8 cellular contexts compared by ENCODE assay signal in genomic region chr9:17531642-17532254, GRCh38. TPM values are rescaled to one million over a fixed set of nuclear protein-coding genes. Genes with fewer than 3 reads are reported as not detected.
DNase-seq lines count a peak whose midpoint lies in the region; ATAC-seq, FAIRE-seq and TF ChIP-seq lines count a peak whose summit lies in the region.

No MANE protein-coding gene starts in this region.

- no peaks in the 10 kb centered on the region for H3K9me3 Mint-ChIP-seq in WTC11
- no peaks in the 10 kb centered on the region for H3K9me3 Mint-ChIP-seq in stimulated activated naive B cell treated with anti-CD40 and anti-IgM and Interleukin-4, amounts not matched to agents 10 μg/mL and 1 μg/mL and 100 μg/mL, for 72 hours

- H3K4me1 ChIP-seq in A549: no peaks in the 10 kb centered on the region
- no peaks in the 10 kb centered on the region for H3K4me1 ChIP-seq in MM.1S (ENCODE audit: low read length)
- H3K4me1 ChIP-seq in right atrium auricular region: no peaks in the 10 kb centered on the region

- no peak for FAIRE-seq in A549 (lab: Jason Lieb, UNC)

- no peaks in the 10 kb centered on the region for H3K9me2 ChIP-seq in MM.1S (replicated peaks; ENCODE audit: insufficient read depth, low read length)

- 33% methylated on average over 10 of the region's 10 CpGs for WGBS in A549 (ENCODE audit: missing lambda C conversion rate)

- TF ChIP-seq POLR2A in A549 (IDR thresholded peaks at IDR 0.05; ENCODE audit: low read length): no peak

- H3K4me3 ChIP-seq in A549: no peak overlapping the region
- H3K4me3 ChIP-seq in MM.1S (ENCODE audit: low read length): no peak overlapping the region
- no peak overlapping the region for H3K4me3 ChIP-seq in right atrium auricular region

- H3K4me1 Mint-ChIP-seq in WTC11: peaks cover 7% of the 10 kb centered on the region
- H3K4me1 Mint-ChIP-seq in stimulated activated naive B cell treated with anti-CD40 and anti-IgM and Interleukin-4, amounts not matched to agents 10 μg/mL and 1 μg/mL and 100 μg/mL, for 72 hours: peaks cover 0 to 2% of the 10 kb centered on the region in 2 donors

- H3K4me2 ChIP-seq in A549 (peak overlapping the region; percentile 45; the same call in 2 of the 3 replicates), MM.1S (ENCODE audit: low read depth, low read length) (peak overlapping the region; percentile 47)

- H3K9ac ChIP-seq in MM.1S (ENCODE audit: low read length): no peak overlapping the region

- H3K27me3 ChIP-seq in MM.1S (replicated peaks; ENCODE audit: insufficient read depth, low read length) (no peaks in the 10 kb centered on the region), right atrium auricular region (no peaks in the 10 kb centered on the region)

- TF ChIP-seq CTCF in A549 (IDR thresholded peaks at IDR 0.05): peak; percentile 76
- peak; percentile 39 for TF ChIP-seq CTCF in MM.1S (IDR thresholded peaks at IDR 0.05; ENCODE audit: low read length)
- TF ChIP-seq CTCF in WTC11 (IDR thresholded peaks at IDR 0.05): peak; percentile 78
- TF ChIP-seq CTCF in right atrium auricular region (IDR thresholded peaks at IDR 0.05): peak; percentile 60 to 75

- no peaks in the 10 kb centered on the region for H3F3A ChIP-seq in MM.1S (ENCODE audit: insufficient read depth, low read length)

- H3K79me2 ChIP-seq in MM.1S (ENCODE audit: low read length): no peaks in the 10 kb centered on the region

- H3K9me3 ChIP-seq in A549: no peaks in the 10 kb centered on the region
- no peaks in the 10 kb centered on the region for H3K9me3 ChIP-seq in MM.1S (replicated peaks; ENCODE audit: insufficient read depth, low read length)
- H3K9me3 ChIP-seq in right atrium auricular region: no peaks in the 10 kb centered on the region

- H3K36me3 ChIP-seq in MM.1S (replicated peaks; ENCODE audit: insufficient read depth, low read length): no peaks in the 10 kb centered on the region
- no peaks in the 10 kb centered on the region for H3K36me3 ChIP-seq in right atrium auricular region

- CTCF ChIA-PET in A549 (lab: Yijun Ruan, JAX) (interaction anchor here (0.9 to 1.6 kb wide), 10 partner anchors 11 to 1501 kb away, joined by 3 to 6 read pairs (median 3); partner anchors contain the start of gene SAXO1), WTC11 (lab: Charles Lee) (interaction anchor here (0.7 to 2.4 kb wide), 6 partner anchors 11 to 280 kb away, joined by 3 to 11 read pairs (median 6); no protein-coding TSS in a partner anchor)

- no peak overlapping the region for H3K4me3 Mint-ChIP-seq in WTC11
- H3K4me3 Mint-ChIP-seq in stimulated activated naive B cell treated with anti-CD40 and anti-IgM and Interleukin-4, amounts not matched to agents 10 μg/mL and 1 μg/mL and 100 μg/mL, for 72 hours: no peak overlapping the region

- H3K27me3 Mint-ChIP-seq in WTC11 (ENCODE audit: low read depth): no peaks in the 10 kb centered on the region
- peaks cover 2 to 5% of the 10 kb centered on the region in 2 donors for H3K27me3 Mint-ChIP-seq in stimulated activated naive B cell treated with anti-CD40 and anti-IgM and Interleukin-4, amounts not matched to agents 10 μg/mL and 1 μg/mL and 100 μg/mL, for 72 hours

- TF ChIP-seq RAD21 in A549 (conservative IDR thresholded peaks at IDR 0.05 in 1 of 2, IDR thresholded peaks at IDR 0.05 in 1 of 2): peak; percentile 72 to 74

- H2AFZ ChIP-seq in MM.1S (ENCODE audit: low read length): 0 out of 2 replicates have a peak overlapping the region, but pooled peaks have one; percentile 56

- no peak overlapping the region for H3K27ac Mint-ChIP-seq in WTC11
- H3K27ac Mint-ChIP-seq in stimulated activated naive B cell treated with anti-CD40 and anti-IgM and Interleukin-4, amounts not matched to agents 10 μg/mL and 1 μg/mL and 100 μg/mL, for 72 hours: no peak overlapping the region

- no peaks in the 10 kb centered on the region for H3K36me3 Mint-ChIP-seq in WTC11
- no peaks in the 10 kb centered on the region for H3K36me3 Mint-ChIP-seq in stimulated activated naive B cell treated with anti-CD40 and anti-IgM and Interleukin-4, amounts not matched to agents 10 μg/mL and 1 μg/mL and 100 μg/mL, for 72 hours

- H4K20me1 ChIP-seq in MM.1S (ENCODE audit: insufficient read depth, low read length): no peaks in the 10 kb centered on the region

- no peak for TF ChIP-seq EP300 in A549 (IDR thresholded peaks at IDR 0.05)

- ATAC-seq in A549: peak in 1 of 2 experiments; percentile 84; a peak in 3 of 6 replicates
- peak; percentile 65 for ATAC-seq in WTC11
- peak; percentile 61 to 63 for ATAC-seq in stimulated activated naive B cell treated with anti-CD40 and anti-IgM and Interleukin-4, amounts not matched to agents 10 μg/mL and 1 μg/mL and 100 μg/mL, for 72 hours (replicated peaks)

- DNase-seq in A549 (ENCODE audit: low read depth in 1 of 2, low spot score in 1 of 2) (peak; percentile 38 to 48), ELR (ENCODE audit: low read depth) (peak; percentile 70), HCEC 1CT (peak; percentile 35), MM.1S (peak; percentile 42), WTC11 (ENCODE audit: low spot score) (peak; percentile 52), right atrium auricular region (ENCODE audit: low spot score) (no peak)
- no peak for DNase-seq in stimulated activated naive B cell treated with anti-CD40 and anti-IgM and Interleukin-4, amounts not matched to agents 10 μg/mL and 1 μg/mL and 100 μg/mL, for 72 hours
- DNase-seq in effector CD8-positive, alpha-beta T cell (lab: John Stamatoyannopoulos, UW): no peak

- H3K27ac ChIP-seq in A549: no peak overlapping the region
- no peak overlapping the region for H3K27ac ChIP-seq in MM.1S (ENCODE audit: low read length)
- H3K27ac ChIP-seq in right atrium auricular region: no peak overlapping the region

- POLR2A ChIA-PET in A549 (lab: Yijun Ruan, JAX): no interaction called here
- POLR2A ChIA-PET in WTC11 (lab: Charles Lee): no interaction called here

TF ChIP-seq in A549, 52 proteins besides CTCF, POLR2A, EP300 and RAD21:
- peak; percentile 63 for TF ChIP-seq SMC3 (IDR thresholded peaks at IDR 0.05)
- no peak for TF ChIP-seq RNF2 (IDR thresholded peaks at IDR 0.05; ENCODE audit: borderline replicate concordance, low read depth)

TF ChIP-seq in WTC11, 78 proteins besides CTCF, POLR2A, EP300 and RAD21 (continues in another document):
- no peak for TF ChIP-seq JUN (CRISPR knock-in tag; IDR thresholded peaks at IDR 0.05)
- no peak for TF ChIP-seq HMGA2 (CRISPR knock-in tag; IDR thresholded peaks at IDR 0.05)
- TF ChIP-seq ETV6 (CRISPR knock-in tag; IDR thresholded peaks at IDR 0.05): no peak
- TF ChIP-seq ZNF532 (CRISPR knock-in tag; IDR thresholded peaks at IDR 0.05; ENCODE audit: borderline replicate concordance): no peak
- TF ChIP-seq, protein P1, sequence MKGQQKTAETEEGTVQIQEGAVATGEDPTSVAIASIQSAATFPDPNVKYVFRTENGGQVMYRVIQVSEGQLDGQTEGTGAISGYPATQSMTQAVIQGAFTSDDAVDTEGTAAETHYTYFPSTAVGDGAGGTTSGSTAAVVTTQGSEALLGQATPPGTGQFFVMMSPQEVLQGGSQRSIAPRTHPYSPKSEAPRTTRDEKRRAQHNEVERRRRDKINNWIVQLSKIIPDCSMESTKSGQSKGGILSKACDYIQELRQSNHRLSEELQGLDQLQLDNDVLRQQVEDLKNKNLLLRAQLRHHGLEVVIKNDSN (CRISPR knock-in tag; IDR thresholded peaks at IDR 0.05): no peak
- no peak for TF ChIP-seq ZNF671 (CRISPR knock-in tag; IDR thresholded peaks at IDR 0.05)
- TF ChIP-seq MXD4 (CRISPR knock-in tag; IDR thresholded peaks at IDR 0.05; ENCODE audit: borderline replicate concordance): no peak
- TF ChIP-seq NR2C2 (CRISPR knock-in tag; IDR thresholded peaks at IDR 0.05): no peak
- no peak for TF ChIP-seq NFYB (CRISPR knock-in tag; conservative IDR thresholded peaks at IDR 0.05; ENCODE audit: low read depth)

RNA-seq across cellular contexts. Expression of gene SH3GL2, which starts 47.1 kb away (rescaled TPM):
- polyA plus RNA-seq in A549 (2011; rRNA removed) (0.03 TPM in 1 of 2 replicates, not detected in the other), A549 (2017; fragmentation: RNase III; extraction: RNeasy Plus Mini Kit Qiagen cat#74134 plus additional on column Dnase treatment) (0.03 to 0.25 TPM (median 0.04 TPM) in 3 replicates)
- polyA plus RNA-seq in A549 (2012; cell fraction: cytosol; rRNA removed): 0.01 TPM in 1 of 2 replicates, not detected in the other
- polyA plus RNA-seq in A549 (2012; cell fraction: nucleus; rRNA removed): 0.04 TPM in 2 replicates
- not detected in 2 replicates for polyA minus RNA-seq in A549 (2011; rRNA and poly(A)+ RNA removed)
- total RNA-seq in WTC11 (2021) (4.2 to 6.5 TPM (median 5.8 TPM) in 3 replicates), right atrium auricular region (under 1 TPM in 1 of 2 donors, not detected in 1; 0.28 TPM)

Comparison
In these comparisons a context has a peak if more than half of its experiments do, and no peak if none do; other contexts are left out.
1. DNase-seq: peak in A549 (2 of 2), ELR (single experiment), HCEC 1CT (single experiment), MM.1S (single experiment) and WTC11 (single experiment); none in right atrium auricular region (single experiment), stimulated activated naive B cell treated with anti-CD40 and anti-IgM and Interleukin-4, amounts not matched to agents 10 μg/mL and 1 μg/mL and 100 μg/mL, for 72 hours (single experiment) and effector CD8-positive, alpha-beta T cell (single experiment).
2. Of the 8 proteins assayed by ChIP-seq in both WTC11 and A549: peak only in WTC11: none; only in A549: none; in both: CTCF; in neither: 7.
3. Peak in every context shown above with its lines, with median percentiles within 50 percentile points of each other: CTCF ChIP-seq.